8 cellular contexts compared by ENCODE assay signal in the genomic region with DNA sequence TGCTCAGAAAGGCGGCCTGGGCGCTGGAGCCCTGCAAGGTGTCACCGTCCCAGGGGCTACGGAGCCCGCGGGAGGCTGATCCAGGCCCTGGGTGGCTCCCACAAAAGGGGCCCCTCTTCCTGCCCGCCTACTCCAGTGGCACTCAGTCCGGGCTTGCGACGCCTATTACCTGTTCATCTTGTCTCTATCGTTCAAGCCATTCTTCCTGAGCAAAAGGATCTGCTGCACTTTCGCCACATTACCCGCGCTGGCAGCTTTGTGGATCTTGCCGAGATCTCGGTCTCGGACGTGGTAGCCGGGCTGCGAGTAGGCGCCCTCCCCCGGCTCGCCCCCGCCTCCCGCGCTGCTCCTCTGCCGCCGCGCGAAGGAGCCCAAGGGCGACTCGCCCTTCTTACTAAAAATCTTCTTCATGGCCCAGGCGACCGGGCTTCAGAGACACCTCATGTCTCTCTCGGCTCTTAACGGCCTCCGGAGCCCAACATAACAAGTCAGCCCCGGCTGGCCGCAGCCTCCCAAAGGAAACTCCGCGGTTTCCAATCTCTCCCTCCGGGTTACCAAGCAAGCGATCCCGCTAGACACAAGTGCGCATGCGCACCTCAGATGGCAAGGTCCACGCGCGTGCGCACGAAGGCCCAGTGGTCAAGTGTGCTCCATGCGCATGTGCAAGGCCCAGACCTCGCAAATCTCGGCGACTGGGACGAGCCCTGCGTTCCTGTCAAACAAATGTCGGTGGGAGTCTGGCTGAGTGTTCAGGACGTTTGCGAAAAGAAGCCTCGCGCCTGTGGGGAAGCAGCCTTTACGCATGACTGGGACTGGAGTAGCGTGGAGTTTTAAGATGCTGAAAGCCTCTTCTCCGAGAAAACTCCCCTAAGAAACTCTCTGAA. TPM values are rescaled to one million over a fixed set of nuclear protein-coding genes. Genes with fewer than 3 reads are reported as not detected.
DNase-seq lines count a peak whose midpoint lies in the region; ATAC-seq and TF ChIP-seq lines count a peak whose summit lies in the region.

Gene ANKRD26, minus strand, starts transcription at position 579 of the 884 bp plus-strand sequence. Its CDS starts 168 bp downstream, at position 411.

- H3K27ac ChIP-seq in GM23338 (ENCODE audit: low read depth) = no peak within 1 kb of the TSS

- H3K4me1 Mint-ChIP-seq in GM23338 = peaks cover 5% of the 10 kb centered on the region
- H3K4me1 Mint-ChIP-seq in activated T-helper 2 cell treated with anti-CD3 and anti-CD28 coated beads, Interferon-gamma antibody, Interleukin-2, Interleukin-4, amounts not matched to agents 10 μg/mL and 5 μg/mL and 100 μg/mL, durations not matched to agents 14 hours and 24 hours and 36 hours (ENCODE audit: low read depth) = peaks cover 34% of the 10 kb centered on the region
- peaks cover 26 to 55% (median 54%) of the 10 kb centered on the region in 4 donors for H3K4me1 Mint-ChIP-seq in naive thymus-derived CD8-positive, alpha-beta T cell
- peaks cover 14 to 31% of the 10 kb centered on the region in 2 donors for H3K4me1 Mint-ChIP-seq in stimulated activated naive B cell treated with anti-CD40 and anti-IgM and Interleukin-4, amounts not matched to agents 10 μg/mL and 1 μg/mL and 100 μg/mL, for 72 hours

- peaks cover 11% of the 10 kb centered on the region for H3K27me3 Mint-ChIP-seq in GM23338 (ENCODE audit: insufficient read depth, low read depth, poor library complexity)
- peaks cover 2% of the 10 kb centered on the region for H3K27me3 Mint-ChIP-seq in activated T-helper 2 cell treated with anti-CD3 and anti-CD28 coated beads, Interferon-gamma antibody, Interleukin-2, Interleukin-4, amounts not matched to agents 10 μg/mL and 5 μg/mL and 100 μg/mL, durations not matched to agents 14 hours and 24 hours and 36 hours (ENCODE audit: low read depth)
- peaks cover 0 to 5% (median 0%) of the 10 kb centered on the region in 5 donors for H3K27me3 Mint-ChIP-seq in naive thymus-derived CD8-positive, alpha-beta T cell
- H3K27me3 Mint-ChIP-seq in stimulated activated naive B cell treated with anti-CD40 and anti-IgM and Interleukin-4, amounts not matched to agents 10 μg/mL and 1 μg/mL and 100 μg/mL, for 72 hours = no peaks in the 10 kb centered on the region

- no peaks in the 10 kb centered on the region for H3F3A ChIP-seq in GM23338 (replicated peaks; ENCODE audit: low read depth)

- H3K4me1 ChIP-seq in GM23338 (ENCODE audit: insufficient read depth) = no peaks in the 10 kb centered on the region

- no peak for TF ChIP-seq CTCF in GM23338 (conservative IDR thresholded peaks at IDR 0.05; ENCODE audit: low read depth in 2 of 2)

- H3K27me3 ChIP-seq in GM23338 (ENCODE audit: insufficient read depth) = no peaks in the 10 kb centered on the region

- H3K27ac Mint-ChIP-seq in GM23338 = peak within 1 kb of the TSS; percentile 87
- H3K27ac Mint-ChIP-seq in activated T-helper 2 cell treated with anti-CD3 and anti-CD28 coated beads, Interferon-gamma antibody, Interleukin-2, Interleukin-4, amounts not matched to agents 10 μg/mL and 5 μg/mL and 100 μg/mL, durations not matched to agents 14 hours and 24 hours and 36 hours = peak within 1 kb of the TSS; percentile 91
- H3K27ac Mint-ChIP-seq in naive thymus-derived CD8-positive, alpha-beta T cell = peak within 1 kb of the TSS; percentile 96 to 100 (median 98)
- peak within 1 kb of the TSS; percentile 95 for H3K27ac Mint-ChIP-seq in stimulated activated naive B cell treated with anti-CD40 and anti-IgM and Interleukin-4, amounts not matched to agents 10 μg/mL and 1 μg/mL and 100 μg/mL, for 72 hours

- no peaks in the 10 kb centered on the region; the same call in 1 of the 3 replicates for H3K9me3 Mint-ChIP-seq in GM23338
- peaks cover 5% of the 10 kb centered on the region for H3K9me3 Mint-ChIP-seq in activated T-helper 2 cell treated with anti-CD3 and anti-CD28 coated beads, Interferon-gamma antibody, Interleukin-2, Interleukin-4, amounts not matched to agents 10 μg/mL and 5 μg/mL and 100 μg/mL, durations not matched to agents 14 hours and 24 hours and 36 hours
- H3K9me3 Mint-ChIP-seq in naive thymus-derived CD8-positive, alpha-beta T cell = peaks cover 0 to 2% (median 0%) of the 10 kb centered on the region in 9 donors
- no peaks in the 10 kb centered on the region for H3K9me3 Mint-ChIP-seq in stimulated activated naive B cell treated with anti-CD40 and anti-IgM and Interleukin-4, amounts not matched to agents 10 μg/mL and 1 μg/mL and 100 μg/mL, for 72 hours

- peak within 1 kb of the TSS; percentile 78 for H3K4me2 ChIP-seq in GM23338

- H3K4me3 Mint-ChIP-seq in GM23338 = peak within 1 kb of the TSS; percentile 83
- peak within 1 kb of the TSS; percentile 85 for H3K4me3 Mint-ChIP-seq in activated T-helper 2 cell treated with anti-CD3 and anti-CD28 coated beads, Interferon-gamma antibody, Interleukin-2, Interleukin-4, amounts not matched to agents 10 μg/mL and 5 μg/mL and 100 μg/mL, durations not matched to agents 14 hours and 24 hours and 36 hours (ENCODE audit: low read depth)
- H3K4me3 Mint-ChIP-seq in naive thymus-derived CD8-positive, alpha-beta T cell = peak within 1 kb of the TSS; percentile 88 to 97 (median 95)
- peak within 1 kb of the TSS; percentile 86 to 90 for H3K4me3 Mint-ChIP-seq in stimulated activated naive B cell treated with anti-CD40 and anti-IgM and Interleukin-4, amounts not matched to agents 10 μg/mL and 1 μg/mL and 100 μg/mL, for 72 hours

- H3K36me3 ChIP-seq in GM23338 (ENCODE audit: insufficient read depth) = no peaks in the 10 kb centered on the region

- 0 out of 2 replicates have a peak, but pooled peaks cover 2% of the 10 kb centered on the region for H4K20me1 ChIP-seq in GM23338 (replicated peaks; ENCODE audit: insufficient read depth)

- H3K9me2 ChIP-seq in GM23338 (ENCODE audit: insufficient read depth) = no peaks in the 10 kb centered on the region

- peaks cover 12% of the 10 kb centered on the region; the same call in 1 of the 2 replicates for H3K79me2 ChIP-seq in GM23338 (replicated peaks; ENCODE audit: insufficient read depth)

- peak within 1 kb of the TSS; percentile 98 for H2AFZ ChIP-seq in GM23338

- peak within 1 kb of the TSS; percentile 94 for H3K4me3 ChIP-seq in GM23338

- H3K36me3 Mint-ChIP-seq in GM23338 (ENCODE audit: low read depth) = peaks cover 2% of the 10 kb centered on the region; the same call in 2 of the 3 replicates
- peaks cover 21% of the 10 kb centered on the region for H3K36me3 Mint-ChIP-seq in activated T-helper 2 cell treated with anti-CD3 and anti-CD28 coated beads, Interferon-gamma antibody, Interleukin-2, Interleukin-4, amounts not matched to agents 10 μg/mL and 5 μg/mL and 100 μg/mL, durations not matched to agents 14 hours and 24 hours and 36 hours (ENCODE audit: low read depth)
- peaks cover 0 to 6% (median 2%) of the 10 kb centered on the region in 3 donors for H3K36me3 Mint-ChIP-seq in naive thymus-derived CD8-positive, alpha-beta T cell
- peaks cover 3 to 14% of the 10 kb centered on the region in 2 donors for H3K36me3 Mint-ChIP-seq in stimulated activated naive B cell treated with anti-CD40 and anti-IgM and Interleukin-4, amounts not matched to agents 10 μg/mL and 1 μg/mL and 100 μg/mL, for 72 hours

- ATAC-seq in GM23338 = peak; percentile 82
- peak; percentile 50 to 71 for ATAC-seq in naive thymus-derived CD8-positive, alpha-beta T cell
- peak; percentile 82 to 88 for ATAC-seq in stimulated activated naive B cell treated with anti-CD40 and anti-IgM and Interleukin-4, amounts not matched to agents 10 μg/mL and 1 μg/mL and 100 μg/mL, for 72 hours (replicated peaks)

- POLR2A ChIA-PET in naive thymus-derived CD8-positive, alpha-beta T cell (lab: Charles Lee) = interaction anchor here (1.0 to 3.6 kb wide), 4 partner anchors 9 to 54 kb away, joined by 3 to 32 read pairs (median 4); partner anchors contain the start of genes MASTL and YME1L1

- intact Hi-C loops in activated T-helper 2 cell treated with anti-CD3 and anti-CD28 coated beads, Interferon-gamma antibody, Interleukin-2, Interleukin-4, amounts not matched to agents 10 μg/mL and 5 μg/mL and 100 μg/mL, durations not matched to agents 14 hours and 24 hours and 36 hours (cut with micrococcal nuclease) = loop anchor here (1.0 to 10.0 kb wide), 4 partner anchors 65 to 615 kb away; partner anchors contain the start of gene ABI1

- DNase-seq in EH (ENCODE audit: low read depth) (peak; percentile 98), GM23338 (ENCODE audit: low spot score) (peak; percentile 98), LHCN-M2 (ENCODE audit: low read depth) (peak; percentile 96), RPMI7951 (ENCODE audit: low read depth) (peak; percentile 96), fibroblast of peridontal ligament (ENCODE audit: extremely low read depth) (peak; percentile 97)
- peak; percentile 95 for DNase-seq in activated T-helper 2 cell treated with anti-CD3 and anti-CD28 coated beads, Interferon-gamma antibody, Interleukin-2, Interleukin-4, amounts not matched to agents 10 μg/mL and 5 μg/mL and 100 μg/mL, durations not matched to agents 14 hours and 24 hours and 36 hours (ENCODE audit: low spot score)
- peak; percentile 92 to 98 (median 96) for DNase-seq in naive thymus-derived CD8-positive, alpha-beta T cell
- peak; percentile 93 for DNase-seq in stimulated activated naive B cell treated with anti-CD40 and anti-IgM and Interleukin-4, amounts not matched to agents 10 μg/mL and 1 μg/mL and 100 μg/mL, for 72 hours

TF ChIP-seq in GM23338, 12 proteins besides CTCF, POLR2A, EP300 and RAD21 (continues in another document):
- TF ChIP-seq POLR2AphosphoS5 (IDR thresholded peaks at IDR 0.05; ENCODE audit: low read depth) = peak; percentile 81

RNA-seq across cellular contexts. Expression of gene ANKRD26, which starts in this region (rescaled TPM):
- 7.1 and 7.9 TPM in 2 replicates for total RNA-seq in GM23338 (2014; rRNA removed; shearing (Covaris generic))
- polyA plus RNA-seq in GM23338 (2016; fragmentation: Nextera tagmentation; extraction: Ambion mirVana) = 13.1 and 23.1 TPM in 2 replicates
- 9.9 and 10.1 TPM in 2 replicates for total RNA-seq in LHCN-M2 (2014; rRNA removed)
- polyA plus RNA-seq in LHCN-M2 (2012) = 1.6 TPM
- 10.5 and 13.6 TPM in 2 replicates for total RNA-seq in RPMI7951 (2014; rRNA removed; shearing (Covaris generic))
- 5.5 and 6.5 TPM in 2 replicates for total RNA-seq in activated T-helper 2 cell treated with anti-CD3 and anti-CD28 coated beads, Interferon-gamma antibody, Interleukin-2, Interleukin-4, amounts not matched to agents 10 μg/mL and 5 μg/mL and 100 μg/mL, durations not matched to agents 14 hours and 24 hours and 36 hours
- total RNA-seq in naive thymus-derived CD8-positive, alpha-beta T cell = 10 to 100 TPM; 15.8 to 16.2 TPM
- polyA plus RNA-seq in naive thymus-derived CD8-positive, alpha-beta T cell = 1 to 10 TPM; 1.9 to 2.9 (median 2.7) TPM
